In the genomic region with DNA sequence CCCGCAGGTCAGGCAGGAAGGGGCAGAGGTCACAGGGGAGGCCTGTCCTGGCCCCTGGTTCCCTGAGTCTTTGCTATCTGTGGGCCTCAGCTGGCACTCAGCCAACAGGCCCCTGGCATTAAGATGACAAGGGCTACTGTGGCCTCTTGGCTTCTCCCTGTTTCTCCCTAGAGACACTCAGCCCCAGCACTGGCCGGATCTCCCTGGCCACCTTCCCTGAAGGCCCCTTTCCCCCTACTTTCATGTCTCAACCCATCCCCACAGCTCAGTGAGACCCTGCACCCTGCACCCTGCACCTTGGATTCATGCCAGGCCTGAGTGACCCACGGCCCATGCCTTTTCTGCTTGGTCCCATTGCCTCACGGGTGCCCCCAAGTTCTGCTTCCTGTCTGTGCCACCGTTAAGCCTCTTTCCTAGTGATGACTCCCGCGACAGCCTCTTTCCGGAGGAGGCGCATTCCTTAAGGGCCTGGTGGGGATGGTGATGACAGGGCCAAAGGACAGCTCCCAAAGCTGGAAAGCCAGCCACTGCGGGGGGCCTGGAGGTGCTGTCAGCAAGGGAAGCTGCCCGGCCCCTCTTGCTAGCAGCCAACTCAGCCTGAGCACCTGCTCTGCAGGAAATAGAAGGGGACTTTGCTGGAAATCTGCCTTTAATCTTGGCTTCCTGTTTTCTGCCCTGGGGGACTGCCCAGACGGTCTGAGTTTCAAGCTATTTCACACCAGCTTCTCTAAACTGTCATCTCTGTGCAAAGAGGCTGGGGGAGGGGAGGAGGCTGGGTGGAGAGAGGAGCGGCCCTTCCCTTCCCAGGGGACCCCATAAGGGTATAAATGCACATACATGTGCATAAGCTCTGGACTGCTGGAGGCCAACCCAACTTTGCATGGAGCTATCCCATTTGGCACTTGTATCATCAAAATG, we compare ENCODE assay signal across 10 cellular contexts. TPM values are rescaled to one million over a fixed set of nuclear protein-coding genes. Genes with fewer than 3 reads are reported as not detected.
DNase-seq lines count a peak whose midpoint lies in the region; ATAC-seq and TF ChIP-seq lines count a peak whose summit lies in the region.
"Had no signal": no experiment of that assay in that cellular context is flagged by ENCODE, and none has a peak within 500 bp of the region (broad histone marks: within the 10 kb centered on the region; RNA-seq: fewer than 3 reads in every experiment).

No MANE protein-coding gene starts in this region.

- H4K91ac ChIP-seq in IMR-90 (ENCODE audit: insufficient read depth, low read depth, low read length) = no peak overlapping the region

- no peak overlapping the region for H3K4ac ChIP-seq in IMR-90 (ENCODE audit: low read depth, low read length)

- no peaks in the 10 kb centered on the region for H4K20me1 ChIP-seq in IMR-90 (ENCODE audit: insufficient read depth, low read length)

- CTCF ChIA-PET in IMR-90 (lab: Yijun Ruan, JAX) = interaction anchor here (0.6 to 1.4 kb wide), 4 partner anchors 8 to 145 kb away, joined by 3 to 4 read pairs (median 3); no protein-coding TSS in a partner anchor

- no peaks in the 10 kb centered on the region for H3K36me3 ChIP-seq in IMR-90 (ENCODE audit: control insufficient read depth, insufficient read depth, low read length)

- no peak overlapping the region for H3K56ac ChIP-seq in IMR-90 (ENCODE audit: extremely low read depth, insufficient read depth, low read length)

- no peak overlapping the region for H2BK20ac ChIP-seq in IMR-90 (ENCODE audit: low read depth, low read length)

- peaks cover 96% of the 10 kb centered on the region for H3K4me1 Mint-ChIP-seq in stimulated activated memory B cell treated with anti-CD40 and anti-IgM and Interleukin-4, amounts not matched to agents 10 μg/mL and 1 μg/mL and 100 μg/mL, for 72 hours
- H3K4me1 Mint-ChIP-seq in progenitor cell of endocrine pancreas (ENCODE audit: low read depth) = peaks cover 8% of the 10 kb centered on the region

- no peak overlapping the region for H3K27ac ChIP-seq in IMR-90 (ENCODE audit: insufficient read depth, low read length)

- H3K4me2 ChIP-seq in IMR-90 (ENCODE audit: low read depth, low read length) = no peak overlapping the region

- no peak for ATAC-seq in IMR-90 (ENCODE audit: low read depth)
- ATAC-seq in esophagus mucosa = peak; percentile 0
- ATAC-seq in stimulated activated memory B cell treated with anti-CD40 and anti-IgM and Interleukin-4, amounts not matched to agents 10 μg/mL and 1 μg/mL and 100 μg/mL, for 72 hours = peak; percentile 80

- no peaks in the 10 kb centered on the region for H3K36me3 Mint-ChIP-seq in stimulated activated memory B cell treated with anti-CD40 and anti-IgM and Interleukin-4, amounts not matched to agents 10 μg/mL and 1 μg/mL and 100 μg/mL, for 72 hours
- no peaks in the 10 kb centered on the region for H3K36me3 Mint-ChIP-seq in progenitor cell of endocrine pancreas (ENCODE audit: insufficient read depth)

- H4K8ac ChIP-seq in IMR-90 (ENCODE audit: low read depth in 2 of 2, low read length in 2 of 2) = no peak overlapping the region

- no peak overlapping the region for H3K23ac ChIP-seq in IMR-90 (ENCODE audit: low read depth, low read length)

- H3K9me3 Mint-ChIP-seq in stimulated activated memory B cell treated with anti-CD40 and anti-IgM and Interleukin-4, amounts not matched to agents 10 μg/mL and 1 μg/mL and 100 μg/mL, for 72 hours = no peaks in the 10 kb centered on the region
- H3K9me3 Mint-ChIP-seq in progenitor cell of endocrine pancreas (ENCODE audit: low read depth) = no peaks in the 10 kb centered on the region

- H2AK5ac ChIP-seq in IMR-90 (ENCODE audit: low read depth, low read length) = no peak overlapping the region

- peak overlapping the region; percentile 63 for H2AFZ ChIP-seq in IMR-90 (replicated peaks; ENCODE audit: low read length, poor library complexity)

- H3K27me3 ChIP-seq in IMR-90 (ENCODE audit: control insufficient read depth, insufficient read depth, low read length) = no peaks in the 10 kb centered on the region

- no peak overlapping the region for H3K14ac ChIP-seq in IMR-90 (replicated peaks; ENCODE audit: low read depth, low read length)

- TF ChIP-seq RAD21 in IMR-90 (IDR thresholded peaks at IDR 0.05; ENCODE audit: low read length) = no peak

- no peak overlapping the region for H3K4me3 ChIP-seq in IMR-90 (ENCODE audit: insufficient read depth, low read depth, low read length)

- no peak overlapping the region for H2BK120ac ChIP-seq in IMR-90 (ENCODE audit: low read depth, low read length)

- H3K4me1 ChIP-seq in IMR-90 (ENCODE audit: control insufficient read depth, insufficient read depth, low read length) = peaks cover 4% of the 10 kb centered on the region

- TF ChIP-seq POLR2A in GM18951 (IDR thresholded peaks at IDR 0.05; ENCODE audit: extremely low read depth, insufficient read depth, insufficient read length) (peak; percentile 52), IMR-90 (IDR thresholded peaks at IDR 0.05; ENCODE audit: low read depth, low read length) (no peak)

- peaks cover 0 to 6% of the 10 kb centered on the region in 2 experiments; a peak in 1 of 4 replicates for H3K79me1 ChIP-seq in IMR-90 (ENCODE audit: low read depth in 1 of 2, low read length in 2 of 2)

- no peak overlapping the region for H3K18ac ChIP-seq in IMR-90 (ENCODE audit: low read depth, low read length)

- no peaks in the 10 kb centered on the region for H3K9me3 ChIP-seq in IMR-90 (ENCODE audit: control insufficient read depth, insufficient read depth, low read length)

- H3K27me3 Mint-ChIP-seq in stimulated activated memory B cell treated with anti-CD40 and anti-IgM and Interleukin-4, amounts not matched to agents 10 μg/mL and 1 μg/mL and 100 μg/mL, for 72 hours = no peaks in the 10 kb centered on the region
- peaks cover 10% of the 10 kb centered on the region for H3K27me3 Mint-ChIP-seq in progenitor cell of endocrine pancreas

- dilution Hi-C loops in IMR-90 (cut with HindIII; ENCODE audit: low sequenced_read_pairs, unreplicated experiment) = no loop called here

- H3K9ac ChIP-seq in IMR-90 (ENCODE audit: low read depth, low read length) = no peak overlapping the region

- no TSS peak for BruUV-seq in IMR-90 (replicated peaks; lab: Mats Ljungman, UMichigan)

- H3K27ac Mint-ChIP-seq in stimulated activated memory B cell treated with anti-CD40 and anti-IgM and Interleukin-4, amounts not matched to agents 10 μg/mL and 1 μg/mL and 100 μg/mL, for 72 hours = peak overlapping the region; percentile 96
- H3K27ac Mint-ChIP-seq in progenitor cell of endocrine pancreas = no peak overlapping the region

- H2BK15ac ChIP-seq in IMR-90 (ENCODE audit: low read depth, low read length) = no peak overlapping the region

- POLR2A ChIA-PET in IMR-90 (lab: Charles Lee; ENCODE audit: unreplicated experiment) = interaction anchor here (0.5 kb wide), 1 partner anchor 121 kb away, joined by 3 read pairs; no protein-coding TSS in a partner anchor

- no peak overlapping the region for H2BK5ac ChIP-seq in IMR-90 (ENCODE audit: low read depth, low read length, poor library complexity, severe bottlenecking)

- H4K5ac ChIP-seq in IMR-90 (ENCODE audit: low read depth, low read length) = no peak overlapping the region

- H3K9me1 ChIP-seq in IMR-90 (ENCODE audit: insufficient read depth, low read length) = no peaks in the 10 kb centered on the region

- no peak for DNase-seq in IMR-90
- DNase-seq in activated CD4-positive, alpha-beta T cell treated with anti-CD3 and anti-CD28 coated beads for 4 hours = peak; percentile 48 to 53
- no peak for DNase-seq in progenitor cell of endocrine pancreas (ENCODE audit: low spot score, unreplicated experiment)
- no peak for DNase-seq in NCI-H446 treated with DMSO at 0.1 percent for 48 hours (lab: John Stamatoyannopoulos, UW)
- no peak for DNase-seq in GM03348 (ENCODE audit: low spot score)

- intact Hi-C loops in IMR-90 (cut with micrococcal nuclease) = no loop called here

- in situ Hi-C loops in GM18951 (cut with MboI; ENCODE audit: low sequenced_read_pairs, unreplicated experiment) (no loop called here), IMR-90 (cut with MboI; ENCODE audit: low sequenced_read_pairs) (loop anchor here (10.0 kb wide), 1 partner anchor 402 kb away; no protein-coding TSS in a partner anchor)

- peak overlapping the region; percentile 10 for H2AK9ac ChIP-seq in IMR-90 (replicated peaks; ENCODE audit: low read depth, low read length, poor library complexity)

- TF ChIP-seq CTCF in IMR-90 (conservative IDR thresholded peaks at IDR 0.05; ENCODE audit: low read depth, low read length) = no peak
- no peak for TF ChIP-seq CTCF in progenitor cell of endocrine pancreas (IDR thresholded peaks at IDR 0.05; ENCODE audit: unreplicated experiment)

- WGBS in IMR-90 (ENCODE audit: extremely low coverage in 2 of 2, insufficient read length in 1 of 2), 2 experiments = 40% methylated on average over 2 of the region's 13 CpGs; no CpG with 5 or more reads in 1 of the 2 experiments

- H3K4me3 Mint-ChIP-seq in stimulated activated memory B cell treated with anti-CD40 and anti-IgM and Interleukin-4, amounts not matched to agents 10 μg/mL and 1 μg/mL and 100 μg/mL, for 72 hours = peak overlapping the region; percentile 64
- H3K4me3 Mint-ChIP-seq in progenitor cell of endocrine pancreas (ENCODE audit: low read depth) = no peak overlapping the region

RNA-seq across cellular contexts. Expression of a gene that starts 4.8 kb away (rescaled TPM):
- total RNA-seq in IMR-90 (2012; rRNA removed) (10.8 and 13.6 TPM in 2 replicates), esophagus mucosa (77.1 TPM), progenitor cell of endocrine pancreas (70.9 and 72.4 TPM in 2 replicates)
- polyA plus RNA-seq in IMR-90 (2012; rRNA removed) = 42.5 and 54.0 TPM in 2 replicates
- polyA plus RNA-seq in IMR-90 (2012; cell fraction: cytosol; rRNA removed) = 33.3 and 58.6 TPM in 2 replicates
- polyA plus RNA-seq in IMR-90 (2012; cell fraction: nucleus; rRNA removed; ENCODE audit: low replicate concordance) = 97.3 and 182 TPM in 2 replicates

RNA-seq across cellular contexts. Expression of a gene that starts 28.5 kb away (rescaled TPM):
- total RNA-seq in IMR-90 (2012; rRNA removed) = not detected in 2 replicates
- polyA plus RNA-seq in IMR-90 (2012; rRNA removed) = not detected in 2 replicates
- not detected in 2 replicates for polyA plus RNA-seq in IMR-90 (2012; cell fraction: cytosol; rRNA removed)
- polyA plus RNA-seq in IMR-90 (2012; cell fraction: nucleus; rRNA removed; ENCODE audit: low replicate concordance) = not detected in 2 replicates
- not detected for total RNA-seq in esophagus mucosa
- total RNA-seq in progenitor cell of endocrine pancreas = not detected in 2 replicates
- total RNA-seq: kidney epithelial cell; T-helper 2 cell treated with Interferon-gamma antibody and Interleukin-4, amounts not matched to agents 100 ng/mL and 5 ng/mL, for 36 hours had no signal

RNA-seq across cellular contexts. Expression of a gene that starts 35.5 kb away (rescaled TPM):
- total RNA-seq in IMR-90 (2012; rRNA removed) = not detected in 2 replicates
- polyA plus RNA-seq in IMR-90 (2012; rRNA removed) = not detected in 2 replicates
- polyA plus RNA-seq in IMR-90 (2012; cell fraction: cytosol; rRNA removed) = not detected in 2 replicates
- polyA plus RNA-seq in IMR-90 (2012; cell fraction: nucleus; rRNA removed; ENCODE audit: low replicate concordance) = 0.09 and 0.30 TPM in 2 replicates
- total RNA-seq in esophagus mucosa = not detected
- not detected in 2 replicates for total RNA-seq in progenitor cell of endocrine pancreas
- total RNA-seq: kidney epithelial cell had no signal

RNA-seq across cellular contexts. Expression of a gene that starts 49.3 kb away (rescaled TPM):
- total RNA-seq in IMR-90 (2012; rRNA removed) (not detected in 2 replicates), esophagus mucosa (not detected), progenitor cell of endocrine pancreas (not detected in 2 replicates)
- polyA plus RNA-seq in IMR-90 (2012; rRNA removed) = not detected in 2 replicates
- not detected in 2 replicates for polyA plus RNA-seq in IMR-90 (2012; cell fraction: cytosol; rRNA removed)
- 0.12 and 0.24 TPM in 2 replicates for polyA plus RNA-seq in IMR-90 (2012; cell fraction: nucleus; rRNA removed; ENCODE audit: low replicate concordance)
- total RNA-seq: kidney epithelial cell had no signal

RNA-seq across cellular contexts. Expression of a gene that starts 51.8 kb away (rescaled TPM):
- total RNA-seq in IMR-90 (2012; rRNA removed) (under 0.01 TPM in 2 replicates), esophagus mucosa (not detected), progenitor cell of endocrine pancreas (1.5 and 2.8 TPM in 2 replicates)
- 0.03 and 0.04 TPM in 2 replicates for polyA plus RNA-seq in IMR-90 (2012; rRNA removed)
- polyA plus RNA-seq in IMR-90 (2012; cell fraction: cytosol; rRNA removed) = 0.02 TPM in 1 of 2 replicates, not detected in the other
- 0.05 and 0.06 TPM in 2 replicates for polyA plus RNA-seq in IMR-90 (2012; cell fraction: nucleus; rRNA removed; ENCODE audit: low replicate concordance)

Comparison
In these comparisons a context has a peak if more than half of its experiments do, and no peak if none do; other contexts are left out.
1. DNase-seq: peak in activated CD4-positive, alpha-beta T cell treated with anti-CD3 and anti-CD28 coated beads for 4 hours (2 of 2); none in IMR-90 (single experiment), progenitor cell of endocrine pancreas (single experiment), NCI-H446 treated with DMSO at 0.1 percent for 48 hours (single experiment) and GM03348 (single experiment).